ENCODE assay signal across 8 cellular contexts in genomic region chr2:161159829-161160225, GRCh38. TPM values are rescaled to one million over a fixed set of nuclear protein-coding genes. Genes with fewer than 3 reads are reported as not detected.
DNase-seq lines count a peak whose midpoint lies in the region; ATAC-seq, FAIRE-seq and TF ChIP-seq lines count a peak whose summit lies in the region.

No MANE protein-coding gene starts in this region.

- TF ChIP-seq CTCF in Calu3 (IDR thresholded peaks at IDR 0.05; ENCODE audit: unreplicated experiment) = no peak
- no peak for TF ChIP-seq CTCF in lower lobe of right lung (IDR thresholded peaks at IDR 0.05)

- DNase-seq in Calu3 (no peak), lower lobe of right lung (no peak), RCC 7860 (ENCODE audit: low spot score) (no peak), putamen (ENCODE audit: low spot score) (no peak), DMS 273 (lab: John Stamatoyannopoulos, UW; ENCODE audit: unreplicated experiment) (no peak), NOMO-1 treated with dmso at 0.1 percent for 144 hours (lab: John Stamatoyannopoulos, UW; ENCODE audit: unreplicated experiment) (no peak)
- no peak for DNase-seq in activated T-helper 2 cell treated with anti-CD3 and anti-CD28 coated beads, Interferon-gamma antibody, Interleukin-2, Interleukin-4, amounts not matched to agents 10 μg/mL and 5 μg/mL and 100 μg/mL, durations not matched to agents 14 hours and 24 hours and 36 hours (ENCODE audit: low spot score)

- H3K4me1 ChIP-seq in lower lobe of right lung = peaks cover 46% of the 10 kb centered on the region

- no peak for FAIRE-seq in RCC 7860 (lab: Jason Lieb, UNC)

- BruUV-seq in Calu3 (replicated peaks; lab: Mats Ljungman, UMichigan) = no TSS peak

- CTCF ChIA-PET in Calu3 (lab: Charles Lee) = no interaction called here

- peak overlapping the region; percentile 86 for H3K4me3 ChIP-seq in lower lobe of right lung

- peaks cover 15% of the 10 kb centered on the region for H3K36me3 ChIP-seq in lower lobe of right lung

- peak overlapping the region; percentile 99 for H3K27ac ChIP-seq in lower lobe of right lung

- peak overlapping the region; percentile 90 for H3K4me3 Mint-ChIP-seq in Calu3 (ENCODE audit: low read depth, unreplicated experiment)
- H3K4me3 Mint-ChIP-seq in activated T-helper 2 cell treated with anti-CD3 and anti-CD28 coated beads, Interferon-gamma antibody, Interleukin-2, Interleukin-4, amounts not matched to agents 10 μg/mL and 5 μg/mL and 100 μg/mL, durations not matched to agents 14 hours and 24 hours and 36 hours (ENCODE audit: low read depth) = peak overlapping the region; percentile 97

- peaks cover 37% of the 10 kb centered on the region for H3K36me3 Mint-ChIP-seq in Calu3 (ENCODE audit: insufficient read depth, unreplicated experiment)
- H3K36me3 Mint-ChIP-seq in activated T-helper 2 cell treated with anti-CD3 and anti-CD28 coated beads, Interferon-gamma antibody, Interleukin-2, Interleukin-4, amounts not matched to agents 10 μg/mL and 5 μg/mL and 100 μg/mL, durations not matched to agents 14 hours and 24 hours and 36 hours (ENCODE audit: low read depth) = peaks cover 63% of the 10 kb centered on the region

- peak; percentile 1 for ATAC-seq in HG02623 (IDR thresholded peaks at IDR 0.05; ENCODE audit: unreplicated experiment)
- ATAC-seq in lower lobe of right lung = no peak

- H3K9me3 Mint-ChIP-seq in Calu3 (ENCODE audit: low read depth, unreplicated experiment) = no peaks in the 10 kb centered on the region
- no peaks in the 10 kb centered on the region for H3K9me3 Mint-ChIP-seq in activated T-helper 2 cell treated with anti-CD3 and anti-CD28 coated beads, Interferon-gamma antibody, Interleukin-2, Interleukin-4, amounts not matched to agents 10 μg/mL and 5 μg/mL and 100 μg/mL, durations not matched to agents 14 hours and 24 hours and 36 hours

- H3K27ac Mint-ChIP-seq in Calu3 (ENCODE audit: unreplicated experiment) = peak overlapping the region; percentile 95
- H3K27ac Mint-ChIP-seq in activated T-helper 2 cell treated with anti-CD3 and anti-CD28 coated beads, Interferon-gamma antibody, Interleukin-2, Interleukin-4, amounts not matched to agents 10 μg/mL and 5 μg/mL and 100 μg/mL, durations not matched to agents 14 hours and 24 hours and 36 hours = peak overlapping the region; percentile 66

- H3K27me3 ChIP-seq in lower lobe of right lung (ENCODE audit: low read depth) = no peaks in the 10 kb centered on the region

- H3K27me3 Mint-ChIP-seq in Calu3 (ENCODE audit: unreplicated experiment) = no peaks in the 10 kb centered on the region
- H3K27me3 Mint-ChIP-seq in activated T-helper 2 cell treated with anti-CD3 and anti-CD28 coated beads, Interferon-gamma antibody, Interleukin-2, Interleukin-4, amounts not matched to agents 10 μg/mL and 5 μg/mL and 100 μg/mL, durations not matched to agents 14 hours and 24 hours and 36 hours (ENCODE audit: low read depth) = no peaks in the 10 kb centered on the region

- peaks cover 18% of the 10 kb centered on the region for H3K4me1 Mint-ChIP-seq in Calu3 (ENCODE audit: low read depth, unreplicated experiment)
- H3K4me1 Mint-ChIP-seq in activated T-helper 2 cell treated with anti-CD3 and anti-CD28 coated beads, Interferon-gamma antibody, Interleukin-2, Interleukin-4, amounts not matched to agents 10 μg/mL and 5 μg/mL and 100 μg/mL, durations not matched to agents 14 hours and 24 hours and 36 hours (ENCODE audit: low read depth) = peaks cover 49% of the 10 kb centered on the region

- H3K9me3 ChIP-seq in lower lobe of right lung = no peaks in the 10 kb centered on the region

- intact Hi-C loops in Calu3 (cut with micrococcal nuclease; ENCODE audit: unreplicated experiment) = loop anchor here (2.0 kb wide), 1 partner anchor 25 kb away; no protein-coding TSS in a partner anchor
- intact Hi-C loops in activated T-helper 2 cell treated with anti-CD3 and anti-CD28 coated beads, Interferon-gamma antibody, Interleukin-2, Interleukin-4, amounts not matched to agents 10 μg/mL and 5 μg/mL and 100 μg/mL, durations not matched to agents 14 hours and 24 hours and 36 hours (cut with micrococcal nuclease) = loop anchor here (1.0 to 10.0 kb wide), 9 partner anchors 10 to 1255 kb away; partner anchors contain the start of genes IFIH1 and LY75
- intact Hi-C loops in lower lobe of right lung (cut with DNase I) = no loop called here

RNA-seq across cellular contexts. Expression of gene TANK, which starts 0.4 kb away (rescaled TPM):
- total RNA-seq in Calu3 (2022) (81.3 and 85.4 TPM in 2 replicates), lower lobe of right lung (77.5 TPM)
- total RNA-seq in activated T-helper 2 cell treated with anti-CD3 and anti-CD28 coated beads, Interferon-gamma antibody, Interleukin-2, Interleukin-4, amounts not matched to agents 10 μg/mL and 5 μg/mL and 100 μg/mL, durations not matched to agents 14 hours and 24 hours and 36 hours = 66.2 and 70.7 TPM in 2 replicates
